In the genomic region with DNA sequence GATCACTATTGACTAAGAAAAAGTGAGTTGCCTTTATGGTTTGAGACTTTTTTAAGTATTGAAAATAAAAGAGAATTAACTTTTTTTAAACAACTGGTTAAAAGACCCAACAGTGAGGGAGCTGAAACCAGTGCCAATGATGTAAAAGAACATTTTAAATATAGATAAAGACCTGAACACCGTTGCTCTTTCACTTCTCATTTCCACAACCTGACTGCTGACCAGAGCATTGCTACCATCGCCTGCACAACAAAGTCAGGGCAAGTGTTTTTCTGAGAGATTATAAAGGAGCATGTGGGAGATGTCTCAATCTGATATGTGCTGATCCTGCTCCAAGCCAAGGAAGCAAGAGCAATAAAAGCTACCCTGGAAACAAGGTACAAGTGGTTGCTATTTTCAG, we compare ENCODE assay signal across 9 cellular contexts. TPM values are rescaled to one million over a fixed set of nuclear protein-coding genes. Genes with fewer than 3 reads are reported as not detected.
A peak's percentile ranks its signal among the peaks of the same experiment; 100 is the strongest.
DNase-seq lines count a peak whose midpoint lies in the region; ATAC-seq and TF ChIP-seq lines count a peak whose summit lies in the region.
"Had no signal": no experiment of that assay in that cellular context is flagged by ENCODE, and none has a peak within 500 bp of the region (broad histone marks: within the 10 kb centered on the region; RNA-seq: fewer than 3 reads in every experiment).

No MANE protein-coding gene starts in this region.

- H3K79me2 ChIP-seq in Karpas-422 (ENCODE audit: low read length) (no peaks in the 10 kb centered on the region), GM23248 (ENCODE audit: insufficient read depth) (no peaks in the 10 kb centered on the region)

- ATAC-seq in GM19351 (IDR thresholded peaks at IDR 0.05; ENCODE audit: unreplicated experiment) (peak; percentile 86), HG02870 (IDR thresholded peaks at IDR 0.05; ENCODE audit: unreplicated experiment) (peak; percentile 89)

- CTCF ChIA-PET in GM10248 (lab: Yijun Ruan, JAX) = interaction anchor here (1.4 kb wide), 1 partner anchor 9 kb away, joined by 3 read pairs; no protein-coding TSS in a partner anchor

- no peaks in the 10 kb centered on the region for H3K27me3 ChIP-seq in Karpas-422 (ENCODE audit: low read length)
- no peaks in the 10 kb centered on the region for H3K27me3 ChIP-seq in GM23248 (replicated peaks; ENCODE audit: insufficient read depth)

- H3K4me2 ChIP-seq in Karpas-422 (ENCODE audit: low read depth, low read length, poor library complexity, severe bottlenecking) (peak overlapping the region; percentile 70), GM23248 (ENCODE audit: unreplicated experiment) (no peak overlapping the region)

- H3K4me1 ChIP-seq in Karpas-422 (ENCODE audit: low read length) (peaks cover 29% of the 10 kb centered on the region), GM23248 (ENCODE audit: insufficient read depth) (0 out of 2 replicates have a peak, but pooled peaks cover 8% of the 10 kb centered on the region)

- H3K9me3 ChIP-seq in Karpas-422 (ENCODE audit: low read length) = no peaks in the 10 kb centered on the region
- no peaks in the 10 kb centered on the region for H3K9me3 ChIP-seq in GM23248 (ENCODE audit: low read depth)

- in situ Hi-C loops in GM23248 (cut with MboI) = no loop called here

- peak; percentile 22 for DNase-seq in GM10248 (ENCODE audit: extremely low spot score)
- DNase-seq in Karpas-422 = peak; percentile 68
- DNase-seq in activated CD4-positive, alpha-beta T cell treated with anti-CD3 and anti-CD28 coated beads for 48 hours = no peak
- DNase-seq in HT-29 (ENCODE audit: low spot score) = no peak
- no peak for DNase-seq in GM23248
- no peak for DNase-seq in NCI-H1436 treated with DMSO at 0.1 percent for 48 hours (lab: John Stamatoyannopoulos, UW)
- DNase-seq: islet precursor cell had no signal

- POLR2A ChIA-PET in GM10248 (lab: Yijun Ruan, JAX) = no interaction called here

- H3K27ac ChIP-seq in Karpas-422 (ENCODE audit: low read length) (peak overlapping the region; percentile 75), GM23248 (no peak overlapping the region)

- H3K9ac ChIP-seq in Karpas-422 (ENCODE audit: low read length) (peak overlapping the region; percentile 53), GM23248 (no peak overlapping the region)

- H4K20me1 ChIP-seq in Karpas-422 (ENCODE audit: insufficient read depth, low read depth, low read length) = no peaks in the 10 kb centered on the region
- no peaks in the 10 kb centered on the region for H4K20me1 ChIP-seq in GM23248 (ENCODE audit: insufficient read depth)

- TF ChIP-seq CTCF in GM10248 (IDR thresholded peaks at IDR 0.05; ENCODE audit: control extremely low read depth, extremely low read depth, low read depth, missing control alignments) = no peak

- H3K4me3 ChIP-seq in Karpas-422 (ENCODE audit: low read length) (peak overlapping the region; percentile 48), GM23248 (no peak overlapping the region)

- H3F3A ChIP-seq in GM23248 (ENCODE audit: insufficient read depth) = no peaks in the 10 kb centered on the region

- no peaks in the 10 kb centered on the region for H3K36me3 ChIP-seq in Karpas-422 (ENCODE audit: insufficient read depth, low read length)
- H3K36me3 ChIP-seq in GM23248 (ENCODE audit: low read depth) = no peaks in the 10 kb centered on the region

- 94% methylated on average over 2 of the region's 2 CpGs for WGBS in GM23248 (ENCODE audit: low coverage in 1 of 2, low lambda C conversion rate in 2 of 2, missing lambda C conversion rate in 2 of 2), 2 experiments

- no peaks in the 10 kb centered on the region for H3K9me2 ChIP-seq in Karpas-422 (replicated peaks; ENCODE audit: insufficient read depth, low read length)
- no peaks in the 10 kb centered on the region for H3K9me2 ChIP-seq in GM23248 (ENCODE audit: insufficient read depth)

- H2AFZ ChIP-seq in Karpas-422 (ENCODE audit: low read length) (peak overlapping the region; percentile 89), GM23248 (no peak overlapping the region)

RNA-seq across cellular contexts. Expression of gene IMMP2L, which starts 34.7 kb away (rescaled TPM):
- total RNA-seq in Karpas-422 (2014; rRNA removed; shearing (Covaris generic); ENCODE audit: low replicate concordance) = 17.2 and 33.5 TPM in 2 replicates
- total RNA-seq in HT-29 (2014; rRNA removed; shearing (Covaris generic)) = 5.3 and 8.2 TPM in 2 replicates
- 3.9 and 10.4 TPM in 2 replicates for total RNA-seq in GM23248 (2014; rRNA removed; shearing (Covaris generic))
- 10.1 and 12.7 TPM in 2 replicates for polyA plus RNA-seq in GM23248 (2016; fragmentation: Nextera tagmentation; extraction: Ambion mirVana)

Comparison
In these comparisons a context has a peak if more than half of its experiments do, and no peak if none do; other contexts are left out.
1. DNase-seq: peak in GM10248 (single experiment) and Karpas-422 (single experiment); none in activated CD4-positive, alpha-beta T cell treated with anti-CD3 and anti-CD28 coated beads for 48 hours (single experiment), HT-29 (single experiment), GM23248 (single experiment) and NCI-H1436 treated with DMSO at 0.1 percent for 48 hours (single experiment).